ENCODE assay signal across 1 cellular context in genomic region chr20:44464514-44464913, GRCh38.
TF ChIP-seq lines count a peak whose summit lies in the region.

No MANE protein-coding gene starts in this region.

TF ChIP-seq in H1, 55 proteins besides CTCF, POLR2A, EP300 and RAD21:
- no peak for TF ChIP-seq TBP (IDR thresholded peaks at IDR 0.05; ENCODE audit: low read depth, low read length)
- no peak for TF ChIP-seq BACH1 (IDR thresholded peaks at IDR 0.05; ENCODE audit: low read length)
- TF ChIP-seq BCL11A (IDR thresholded peaks at IDR 0.05; ENCODE audit: low read depth in 2 of 2, low read length in 2 of 2) = no peak
- no peak for TF ChIP-seq ATF3 (IDR thresholded peaks at IDR 0.05; ENCODE audit: insufficient read depth, low read depth, low read length)
- no peak for TF ChIP-seq RFX5 (IDR thresholded peaks at IDR 0.05; ENCODE audit: borderline replicate concordance, low read depth, low read length)
- TF ChIP-seq NANOG (IDR thresholded peaks at IDR 0.05; ENCODE audit: insufficient read depth, low read depth, low read length, poor library complexity, severe bottlenecking) = no peak
- TF ChIP-seq, protein P1, sequence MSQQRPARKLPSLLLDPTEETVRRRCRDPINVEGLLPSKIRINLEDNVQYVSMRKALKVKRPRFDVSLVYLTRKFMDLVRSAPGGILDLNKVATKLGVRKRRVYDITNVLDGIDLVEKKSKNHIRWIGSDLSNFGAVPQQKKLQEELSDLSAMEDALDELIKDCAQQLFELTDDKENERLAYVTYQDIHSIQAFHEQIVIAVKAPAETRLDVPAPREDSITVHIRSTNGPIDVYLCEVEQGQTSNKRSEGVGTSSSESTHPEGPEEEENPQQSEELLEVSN (IDR thresholded peaks at IDR 0.05) = no peak
- no peak for TF ChIP-seq SAP30 (IDR thresholded peaks at IDR 0.05; ENCODE audit: insufficient read depth, insufficient replicate concordance, low read length)
